1 cellular context compared by ENCODE assay signal in the genomic region with DNA sequence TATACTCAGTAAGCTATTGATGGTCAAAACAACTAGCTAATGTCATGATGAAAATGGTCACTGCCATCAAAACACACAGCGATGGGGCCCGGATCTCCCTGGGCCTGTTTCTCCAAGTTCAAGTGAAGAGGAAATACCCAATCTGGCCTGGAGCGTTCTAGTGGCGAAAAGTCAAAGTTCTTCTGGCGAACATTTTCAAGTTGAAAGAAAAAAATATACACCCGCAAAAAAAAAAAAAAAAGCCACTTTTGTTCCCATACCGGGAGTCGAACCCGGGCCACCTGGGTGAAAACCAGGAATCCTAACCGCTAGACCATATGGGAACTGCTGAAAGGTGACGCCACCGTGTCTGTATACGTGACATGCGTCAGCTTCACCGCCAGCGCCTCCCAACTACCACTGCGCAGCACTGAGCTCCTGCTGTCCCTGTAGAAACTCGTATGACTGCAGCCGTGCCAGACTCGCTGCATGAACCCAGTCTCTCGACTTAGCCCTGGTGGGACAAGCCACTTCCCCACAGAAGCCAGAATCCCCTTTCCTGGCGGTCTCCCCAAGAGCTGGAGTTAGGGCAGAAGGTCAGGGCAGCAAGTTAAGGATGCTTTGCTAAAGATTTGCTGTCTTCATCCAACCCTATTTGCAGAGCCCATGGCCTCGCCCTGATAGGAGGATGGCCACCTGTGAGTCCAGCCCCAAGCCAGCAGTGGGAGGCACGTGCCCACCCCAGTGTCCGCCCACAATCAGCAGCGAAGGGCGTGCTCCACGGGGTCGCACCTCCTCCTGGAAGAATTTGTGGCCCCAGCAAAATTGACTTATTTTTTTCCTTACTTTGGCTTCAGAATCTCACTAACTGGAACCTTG.
TF ChIP-seq lines count a peak whose summit lies in the region.

No MANE protein-coding gene starts in this region.

TF ChIP-seq in K562, 482 proteins besides CTCF, POLR2A, EP300 and RAD21 (continued from another document and continues in another):
- TF ChIP-seq BCOR (IDR thresholded peaks at IDR 0.05) (peak; percentile 29; the same call in 1 of the 2 replicates), ZNF354B (CRISPR knock-in tag; IDR thresholded peaks at IDR 0.05) (no peak), HNRNPLL (IDR thresholded peaks at IDR 0.05; ENCODE audit: low read depth, low read length, poor library complexity, severe bottlenecking) (peak; percentile 61), TCF3 (CRISPR knock-in tag; IDR thresholded peaks at IDR 0.05) (no peak; the same call in 1 of the 2 replicates), IRF2 (CRISPR knock-in tag; IDR thresholded peaks at IDR 0.05) (no peak), BRD4 (IDR thresholded peaks at IDR 0.05) (peak; percentile 93), MCM7 (IDR thresholded peaks at IDR 0.05) (no peak), GABPB1 (CRISPR knock-in tag; IDR thresholded peaks at IDR 0.05) (0 out of 2 replicates have a peak, but pooled peaks have one; percentile 36), TBL1XR1 (IDR thresholded peaks at IDR 0.05; ENCODE audit: low read length in 2 of 2) (peak in 1 of 2 experiments; percentile 84; a peak in 1 of 4 replicates), ATF7 (IDR thresholded peaks at IDR 0.05) (peak; percentile 78), RBFOX2 (IDR thresholded peaks at IDR 0.05; ENCODE audit: low read depth, low read length) (peak; percentile 77), CBFA2T3 (IDR thresholded peaks at IDR 0.05) (no peak; the same call in 1 of the 2 replicates), ZNF197 (CRISPR knock-in tag; IDR thresholded peaks at IDR 0.05; ENCODE audit: low read depth) (peak; percentile 16; the same call in 1 of the 2 replicates), ZNF778 (CRISPR knock-in tag; IDR thresholded peaks at IDR 0.05) (no peak), ZNF764 (CRISPR knock-in tag; IDR thresholded peaks at IDR 0.05; ENCODE audit: low read depth) (peak; percentile 30; the same call in 1 of the 2 replicates), HEY1 (CRISPR knock-in tag; IDR thresholded peaks at IDR 0.05; ENCODE audit: borderline replicate concordance) (no peak), CSDE1 (IDR thresholded peaks at IDR 0.05) (peak in 1 of 2 experiments; percentile 74; a peak in 2 of 4 replicates), SUPT5H (IDR thresholded peaks at IDR 0.05) (peak; percentile 71), PML (IDR thresholded peaks at IDR 0.05; ENCODE audit: low read length) (0 out of 2 replicates have a peak, but pooled peaks have one; percentile 26), EGR1 (conservative IDR thresholded peaks at IDR 0.05) (no peak; the same call in none of the 2 replicates), RB1 (IDR thresholded peaks at IDR 0.05; ENCODE audit: low read depth) (peak; percentile 74), ZNF76 (CRISPR knock-in tag; IDR thresholded peaks at IDR 0.05; ENCODE audit: borderline replicate concordance) (no peak), CBX5 (IDR thresholded peaks at IDR 0.05; ENCODE audit: borderline replicate concordance, low read depth) (no peak), CC2D1A (IDR thresholded peaks at IDR 0.05) (0 out of 2 replicates have a peak, but pooled peaks have one; percentile 12), TEAD1 (CRISPR knock-in tag; IDR thresholded peaks at IDR 0.05) (peak in 1 of 2 experiments; percentile 56; a peak in 1 of 4 replicates), KLF1 (tag; IDR thresholded peaks at IDR 0.05) (0 out of 2 replicates have a peak, but pooled peaks have one; percentile 47), FOSL1 (tag; conservative IDR thresholded peaks at IDR 0.05) (no peak), FIP1L1 (IDR thresholded peaks at IDR 0.05; ENCODE audit: low read depth, low read length, poor library complexity, severe bottlenecking) (no peak), CBFB (CRISPR knock-in tag; IDR thresholded peaks at IDR 0.05) (peak; percentile 48; the same call in 1 of the 2 replicates), TBP (optimal IDR thresholded peaks at IDR 0.05; ENCODE audit: low read depth, low read length) (peak; percentile 99), NFRKB (IDR thresholded peaks at IDR 0.05; ENCODE audit: low read depth) (0 out of 2 replicates have a peak, but pooled peaks have one; percentile 22), ZNF143 (CRISPR knock-in tag; IDR thresholded peaks at IDR 0.05) (peak; percentile 51; the same call in 1 of the 2 replicates), NUFIP1 (IDR thresholded peaks at IDR 0.05; ENCODE audit: partially characterized antibody) (peak; percentile 15), HDAC1 (IDR thresholded peaks at IDR 0.05) (peak; percentile 51 to 66; a peak in 3 of 4 replicates), CXXC5 (CRISPR knock-in tag; IDR thresholded peaks at IDR 0.05) (peak; percentile 43; the same call in 1 of the 2 replicates), DIDO1 (tag; IDR thresholded peaks at IDR 0.05; ENCODE audit: low read depth) (no peak), ARID1B (IDR thresholded peaks at IDR 0.05) (0 out of 2 replicates have a peak, but pooled peaks have one; percentile 9), HDAC3 (IDR thresholded peaks at IDR 0.05; ENCODE audit: borderline replicate concordance, partially characterized antibody) (no peak), CREM (IDR thresholded peaks at IDR 0.05; ENCODE audit: low read depth) (peak; percentile 88), SAP30 (IDR thresholded peaks at IDR 0.05; ENCODE audit: borderline replicate concordance, insufficient read depth, low read depth, low read length, poor library complexity, severe bottlenecking) (peak; percentile 21)
- TF ChIP-seq, protein P1, sequence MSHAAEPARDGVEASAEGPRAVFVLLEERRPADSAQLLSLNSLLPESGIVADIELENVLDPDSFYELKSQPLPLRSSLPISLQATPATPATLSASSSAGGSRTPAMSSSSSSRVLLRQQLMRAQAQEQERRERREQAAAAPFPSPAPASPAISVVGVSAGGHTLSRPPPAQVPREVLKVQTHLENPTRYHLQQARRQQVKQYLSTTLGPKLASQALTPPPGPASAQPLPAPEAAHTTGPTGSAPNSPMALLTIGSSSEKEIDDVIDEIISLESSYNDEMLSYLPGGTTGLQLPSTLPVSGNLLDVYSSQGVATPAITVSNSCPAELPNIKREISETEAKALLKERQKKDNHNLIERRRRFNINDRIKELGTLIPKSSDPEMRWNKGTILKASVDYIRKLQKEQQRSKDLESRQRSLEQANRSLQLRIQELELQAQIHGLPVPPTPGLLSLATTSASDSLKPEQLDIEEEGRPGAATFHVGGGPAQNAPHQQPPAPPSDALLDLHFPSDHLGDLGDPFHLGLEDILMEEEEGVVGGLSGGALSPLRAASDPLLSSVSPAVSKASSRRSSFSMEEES (CRISPR knock-in tag; IDR thresholded peaks at IDR 0.05) = no peak
- TF ChIP-seq, protein P2, sequence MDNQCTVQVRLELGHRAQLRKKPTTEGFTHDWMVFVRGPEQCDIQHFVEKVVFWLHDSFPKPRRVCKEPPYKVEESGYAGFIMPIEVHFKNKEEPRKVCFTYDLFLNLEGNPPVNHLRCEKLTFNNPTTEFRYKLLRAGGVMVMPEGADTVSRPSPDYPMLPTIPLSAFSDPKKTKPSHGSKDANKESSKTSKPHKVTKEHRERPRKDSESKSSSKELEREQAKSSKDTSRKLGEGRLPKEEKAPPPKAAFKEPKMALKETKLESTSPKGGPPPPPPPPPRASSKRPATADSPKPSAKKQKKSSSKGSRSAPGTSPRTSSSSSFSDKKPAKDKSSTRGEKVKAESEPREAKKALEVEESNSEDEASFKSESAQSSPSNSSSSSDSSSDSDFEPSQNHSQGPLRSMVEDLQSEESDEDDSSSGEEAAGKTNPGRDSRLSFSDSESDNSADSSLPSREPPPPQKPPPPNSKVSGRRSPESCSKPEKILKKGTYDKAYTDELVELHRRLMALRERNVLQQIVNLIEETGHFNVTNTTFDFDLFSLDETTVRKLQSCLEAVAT (IDR thresholded peaks at IDR 0.05) = peak in 1 of 2 experiments; percentile 52; a peak in 1 of 4 replicates
- TF ChIP-seq, protein P3, sequence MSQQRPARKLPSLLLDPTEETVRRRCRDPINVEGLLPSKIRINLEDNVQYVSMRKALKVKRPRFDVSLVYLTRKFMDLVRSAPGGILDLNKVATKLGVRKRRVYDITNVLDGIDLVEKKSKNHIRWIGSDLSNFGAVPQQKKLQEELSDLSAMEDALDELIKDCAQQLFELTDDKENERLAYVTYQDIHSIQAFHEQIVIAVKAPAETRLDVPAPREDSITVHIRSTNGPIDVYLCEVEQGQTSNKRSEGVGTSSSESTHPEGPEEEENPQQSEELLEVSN (IDR thresholded peaks at IDR 0.05; ENCODE audit: borderline replicate concordance in 1 of 2, extremely low read depth in 1 of 2, insufficient read depth in 1 of 2, insufficient read length in 1 of 2, low read depth in 1 of 2, low read length in 1 of 2, poor library complexity in 1 of 2, severe bottlenecking in 1 of 2) = peak; percentile 69 to 86
- TF ChIP-seq, protein P4, sequence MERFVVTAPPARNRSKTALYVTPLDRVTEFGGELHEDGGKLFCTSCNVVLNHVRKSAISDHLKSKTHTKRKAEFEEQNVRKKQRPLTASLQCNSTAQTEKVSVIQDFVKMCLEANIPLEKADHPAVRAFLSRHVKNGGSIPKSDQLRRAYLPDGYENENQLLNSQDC (CRISPR knock-in tag; IDR thresholded peaks at IDR 0.05) = no peak
- TF ChIP-seq, protein P5, sequence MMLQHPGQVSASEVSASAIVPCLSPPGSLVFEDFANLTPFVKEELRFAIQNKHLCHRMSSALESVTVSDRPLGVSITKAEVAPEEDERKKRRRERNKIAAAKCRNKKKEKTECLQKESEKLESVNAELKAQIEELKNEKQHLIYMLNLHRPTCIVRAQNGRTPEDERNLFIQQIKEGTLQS (IDR thresholded peaks at IDR 0.05) = 0 out of 2 replicates have a peak, but pooled peaks have one; percentile 35
- TF ChIP-seq, protein P5 (CRISPR knock-in tag; conservative IDR thresholded peaks at IDR 0.05) = 0 out of 2 replicates have a peak, but pooled peaks have one; percentile 57
- TF ChIP-seq, protein P6, sequence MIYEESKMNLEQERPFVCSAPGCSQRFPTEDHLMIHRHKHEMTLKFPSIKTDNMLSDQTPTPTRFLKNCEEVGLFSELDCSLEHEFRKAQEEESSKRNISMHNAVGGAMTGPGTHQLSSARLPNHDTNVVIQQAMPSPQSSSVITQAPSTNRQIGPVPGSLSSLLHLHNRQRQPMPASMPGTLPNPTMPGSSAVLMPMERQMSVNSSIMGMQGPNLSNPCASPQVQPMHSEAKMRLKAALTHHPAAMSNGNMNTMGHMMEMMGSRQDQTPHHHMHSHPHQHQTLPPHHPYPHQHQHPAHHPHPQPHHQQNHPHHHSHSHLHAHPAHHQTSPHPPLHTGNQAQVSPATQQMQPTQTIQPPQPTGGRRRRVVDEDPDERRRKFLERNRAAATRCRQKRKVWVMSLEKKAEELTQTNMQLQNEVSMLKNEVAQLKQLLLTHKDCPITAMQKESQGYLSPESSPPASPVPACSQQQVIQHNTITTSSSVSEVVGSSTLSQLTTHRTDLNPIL (CRISPR knock-in tag; IDR thresholded peaks at IDR 0.05) = no peak
- TF ChIP-seq, protein P7, sequence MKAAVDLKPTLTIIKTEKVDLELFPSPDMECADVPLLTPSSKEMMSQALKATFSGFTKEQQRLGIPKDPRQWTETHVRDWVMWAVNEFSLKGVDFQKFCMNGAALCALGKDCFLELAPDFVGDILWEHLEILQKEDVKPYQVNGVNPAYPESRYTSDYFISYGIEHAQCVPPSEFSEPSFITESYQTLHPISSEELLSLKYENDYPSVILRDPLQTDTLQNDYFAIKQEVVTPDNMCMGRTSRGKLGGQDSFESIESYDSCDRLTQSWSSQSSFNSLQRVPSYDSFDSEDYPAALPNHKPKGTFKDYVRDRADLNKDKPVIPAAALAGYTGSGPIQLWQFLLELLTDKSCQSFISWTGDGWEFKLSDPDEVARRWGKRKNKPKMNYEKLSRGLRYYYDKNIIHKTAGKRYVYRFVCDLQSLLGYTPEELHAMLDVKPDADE (conservative IDR thresholded peaks at IDR 0.05; ENCODE audit: control insufficient read depth, low read depth, low read length) = peak; percentile 94
- TF ChIP-seq, protein P8, sequence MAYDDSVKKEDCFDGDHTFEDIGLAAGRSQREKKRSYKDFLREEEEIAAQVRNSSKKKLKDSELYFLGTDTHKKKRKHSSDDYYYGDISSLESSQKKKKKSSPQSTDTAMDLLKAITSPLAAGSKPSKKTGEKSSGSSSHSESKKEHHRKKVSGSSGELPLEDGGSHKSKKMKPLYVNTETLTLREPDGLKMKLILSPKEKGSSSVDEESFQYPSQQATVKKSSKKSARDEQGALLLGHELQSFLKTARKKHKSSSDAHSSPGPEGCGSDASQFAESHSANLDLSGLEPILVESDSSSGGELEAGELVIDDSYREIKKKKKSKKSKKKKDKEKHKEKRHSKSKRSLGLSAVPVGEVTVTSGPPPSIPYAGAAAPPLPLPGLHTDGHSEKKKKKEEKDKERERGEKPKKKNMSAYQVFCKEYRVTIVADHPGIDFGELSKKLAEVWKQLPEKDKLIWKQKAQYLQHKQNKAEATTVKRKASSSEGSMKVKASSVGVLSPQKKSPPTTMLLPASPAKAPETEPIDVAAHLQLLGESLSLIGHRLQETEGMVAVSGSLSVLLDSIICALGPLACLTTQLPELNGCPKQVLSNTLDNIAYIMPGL (CRISPR knock-in tag; IDR thresholded peaks at IDR 0.05) = peak; percentile 44
- TF ChIP-seq, protein P9, sequence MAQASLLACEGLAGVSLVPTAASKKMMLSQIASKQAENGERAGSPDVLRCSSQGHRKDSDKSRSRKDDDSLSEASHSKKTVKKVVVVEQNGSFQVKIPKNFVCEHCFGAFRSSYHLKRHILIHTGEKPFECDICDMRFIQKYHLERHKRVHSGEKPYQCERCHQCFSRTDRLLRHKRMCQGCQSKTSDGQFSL (CRISPR knock-in tag; IDR thresholded peaks at IDR 0.05) = no peak
- TF ChIP-seq, protein P9 (tag; IDR thresholded peaks at IDR 0.05) = no peak
- TF ChIP-seq, protein P10, sequence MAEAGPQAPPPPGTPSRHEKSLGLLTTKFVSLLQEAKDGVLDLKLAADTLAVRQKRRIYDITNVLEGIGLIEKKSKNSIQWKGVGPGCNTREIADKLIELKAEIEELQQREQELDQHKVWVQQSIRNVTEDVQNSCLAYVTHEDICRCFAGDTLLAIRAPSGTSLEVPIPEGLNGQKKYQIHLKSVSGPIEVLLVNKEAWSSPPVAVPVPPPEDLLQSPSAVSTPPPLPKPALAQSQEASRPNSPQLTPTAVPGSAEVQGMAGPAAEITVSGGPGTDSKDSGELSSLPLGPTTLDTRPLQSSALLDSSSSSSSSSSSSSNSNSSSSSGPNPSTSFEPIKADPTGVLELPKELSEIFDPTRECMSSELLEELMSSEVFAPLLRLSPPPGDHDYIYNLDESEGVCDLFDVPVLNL (CRISPR knock-in tag; IDR thresholded peaks at IDR 0.05; ENCODE audit: low read depth) = no peak
- TF ChIP-seq, protein P11, sequence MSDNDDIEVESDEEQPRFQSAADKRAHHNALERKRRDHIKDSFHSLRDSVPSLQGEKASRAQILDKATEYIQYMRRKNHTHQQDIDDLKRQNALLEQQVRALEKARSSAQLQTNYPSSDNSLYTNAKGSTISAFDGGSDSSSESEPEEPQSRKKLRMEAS (CRISPR knock-in tag; IDR thresholded peaks at IDR 0.05) = peak; percentile 91
